In genomic region chr11:71251159-71251721, GRCh38 we compare ENCODE assay signal across 8 cellular contexts. TPM values are rescaled to one million over a fixed set of nuclear protein-coding genes. Genes with fewer than 3 reads are reported as not detected.
DNase-seq lines count a peak whose midpoint lies in the region; ATAC-seq and TF ChIP-seq lines count a peak whose summit lies in the region.
"Had no signal": no experiment of that assay in that cellular context is flagged by ENCODE, and none has a peak within 500 bp of the region (broad histone marks: within the 10 kb centered on the region; RNA-seq: fewer than 3 reads in every experiment).

No MANE protein-coding gene starts in this region.

- no peak for TF ChIP-seq POLR2A in HCT116 (IDR thresholded peaks at IDR 0.05; ENCODE audit: borderline replicate concordance, extremely low read depth, insufficient read depth, insufficient read length)

- H3K79me2 ChIP-seq in HCT116 (ENCODE audit: insufficient read depth, low read length) = peaks cover 4% of the 10 kb centered on the region; the same call in 1 of the 2 replicates

- H3K4me1 ChIP-seq in HCT116 (ENCODE audit: control insufficient read depth in 1 of 2, insufficient read depth in 2 of 2, low read length in 2 of 2) (peaks cover 5 to 13% of the 10 kb centered on the region in 2 experiments), iPS DF 6.9 (ENCODE audit: control insufficient read depth, insufficient read depth, low read length) (peaks cover 19% of the 10 kb centered on the region), skeletal muscle satellite cell (ENCODE audit: control insufficient read depth, insufficient read depth, low read length) (peaks cover 25% of the 10 kb centered on the region)

- H3K9me2 ChIP-seq in HCT116 (ENCODE audit: insufficient read depth) = no peaks in the 10 kb centered on the region

- no peak overlapping the region for H3K4me3 Mint-ChIP-seq in activated T-helper 1 cell treated with anti-CD3 and anti-CD28 coated beads, Interleukin-12 subunit alpha, Interleukin-12 subunit beta, Interleukin-2, Interleukin-4 antibody, amounts not matched to agents 30 ng/mL and 10 ng/mL and 1 ng/mL, durations not matched to agents 14 hours and 24 hours and 36 hours

- POLR2A ChIA-PET in HCT116 (lab: Charles Lee) = no interaction called here

- intact Hi-C loops in HCT116 (cut with micrococcal nuclease) = no loop called here
- intact Hi-C loops in activated T-helper 1 cell treated with anti-CD3 and anti-CD28 coated beads, Interleukin-12 subunit alpha, Interleukin-12 subunit beta, Interleukin-2, Interleukin-4 antibody, amounts not matched to agents 30 ng/mL and 10 ng/mL and 1 ng/mL, durations not matched to agents 14 hours and 24 hours and 36 hours (cut with micrococcal nuclease) = no loop called here

- DNase-seq in HCT116 (ENCODE audit: low read depth, low spot score) (no peak), SW480 (ENCODE audit: low spot score) (peak; percentile 34), iPS DF 6.9 (ENCODE audit: low read depth, low spot score) (no peak), NCI-H2107 (lab: John Stamatoyannopoulos, UW) (no peak)
- DNase-seq in activated T-helper 1 cell treated with anti-CD3 and anti-CD28 coated beads, Interleukin-12 subunit alpha, Interleukin-12 subunit beta, Interleukin-2, Interleukin-4 antibody, amounts not matched to agents 30 ng/mL and 10 ng/mL and 1 ng/mL, durations not matched to agents 14 hours and 24 hours and 36 hours (ENCODE audit: low spot score) = no peak
- no peak for DNase-seq in activated CD8-positive, alpha-beta memory T cell treated with anti-CD3 and anti-CD28 coated beads, Interleukin-2, amount 50 U/mL, for 48 hours
- DNase-seq: NCI-H1048 had no signal

- H3K4me3 ChIP-seq in HCT116 (replicated peaks in 1 of 2; ENCODE audit: low read depth in 1 of 2, low read length in 2 of 2) (peak overlapping the region; percentile 68 to 81), iPS DF 6.9 (ENCODE audit: low read length) (peak overlapping the region; percentile 71), skeletal muscle satellite cell (ENCODE audit: low read length) (peak overlapping the region; percentile 90)

- H3K4me1 Mint-ChIP-seq in activated T-helper 1 cell treated with anti-CD3 and anti-CD28 coated beads, Interleukin-12 subunit alpha, Interleukin-12 subunit beta, Interleukin-2, Interleukin-4 antibody, amounts not matched to agents 30 ng/mL and 10 ng/mL and 1 ng/mL, durations not matched to agents 14 hours and 24 hours and 36 hours (ENCODE audit: low read depth) = no peaks in the 10 kb centered on the region

- peak overlapping the region; percentile 99 for H3K4me2 ChIP-seq in HCT116 (ENCODE audit: low read length)
- peak overlapping the region; percentile 91 for H3K4me2 ChIP-seq in skeletal muscle satellite cell (ENCODE audit: low read length)

- H3K27ac ChIP-seq in HCT116 (ENCODE audit: low read depth, low read length) (peak overlapping the region; percentile 85; the same call in 1 of the 2 replicates), iPS DF 6.9 (ENCODE audit: low read length) (no peak overlapping the region)

- no peaks in the 10 kb centered on the region for H3K9me3 ChIP-seq in HCT116 (ENCODE audit: control insufficient read depth in 1 of 2, insufficient read depth in 1 of 2, low read depth in 1 of 2, low read length in 2 of 2)
- H3K9me3 ChIP-seq in iPS DF 6.9 (ENCODE audit: control insufficient read depth, insufficient read depth, low read length) = no peaks in the 10 kb centered on the region
- no peaks in the 10 kb centered on the region for H3K9me3 ChIP-seq in skeletal muscle satellite cell (replicated peaks; ENCODE audit: low read length)

- RAD21 ChIA-PET in HCT116 (lab: Charles Lee; ENCODE audit: low non-redundant PET in 1 of 2, low total read pairs in 2 of 2, uncharacterized antibody in 2 of 2, unreplicated experiment in 2 of 2) = no interaction called here

- no peaks in the 10 kb centered on the region for H3K36me3 Mint-ChIP-seq in activated T-helper 1 cell treated with anti-CD3 and anti-CD28 coated beads, Interleukin-12 subunit alpha, Interleukin-12 subunit beta, Interleukin-2, Interleukin-4 antibody, amounts not matched to agents 30 ng/mL and 10 ng/mL and 1 ng/mL, durations not matched to agents 14 hours and 24 hours and 36 hours (ENCODE audit: low read depth)

- peak overlapping the region; percentile 70 for H3K9ac ChIP-seq in HCT116 (ENCODE audit: low read length)
- H3K9ac ChIP-seq in skeletal muscle satellite cell (ENCODE audit: low read depth, low read length) = peak overlapping the region; percentile 69

- no peak overlapping the region for H3K27ac Mint-ChIP-seq in activated T-helper 1 cell treated with anti-CD3 and anti-CD28 coated beads, Interleukin-12 subunit alpha, Interleukin-12 subunit beta, Interleukin-2, Interleukin-4 antibody, amounts not matched to agents 30 ng/mL and 10 ng/mL and 1 ng/mL, durations not matched to agents 14 hours and 24 hours and 36 hours

- H2AFZ ChIP-seq in HCT116 (ENCODE audit: low read depth, low read length, poor library complexity, severe bottlenecking) = no peak overlapping the region

- ATAC-seq in HCT116 = peak; percentile 12

- CTCF ChIA-PET in HCT116 (lab: Charles Lee) = interaction anchor here (3.0 kb wide), 1 partner anchor 130 kb away, joined by 15 read pairs; no protein-coding TSS in a partner anchor

- H3K36me3 ChIP-seq in HCT116 (ENCODE audit: control insufficient read depth in 1 of 2, insufficient read depth in 2 of 2, low read length in 2 of 2) (no peaks in the 10 kb centered on the region), iPS DF 6.9 (ENCODE audit: control insufficient read depth, insufficient read depth, low read length) (no peaks in the 10 kb centered on the region), skeletal muscle satellite cell (ENCODE audit: insufficient read depth, low read length) (no peaks in the 10 kb centered on the region)

- H3K9me3 Mint-ChIP-seq in activated T-helper 1 cell treated with anti-CD3 and anti-CD28 coated beads, Interleukin-12 subunit alpha, Interleukin-12 subunit beta, Interleukin-2, Interleukin-4 antibody, amounts not matched to agents 30 ng/mL and 10 ng/mL and 1 ng/mL, durations not matched to agents 14 hours and 24 hours and 36 hours = no peaks in the 10 kb centered on the region

- no peak for TF ChIP-seq RAD21 in HCT116 (IDR thresholded peaks at IDR 0.05; ENCODE audit: low read depth)

- no peak for TF ChIP-seq CTCF in HCT116 (IDR thresholded peaks at IDR 0.05 in 2 of 3, conservative IDR thresholded peaks at IDR 0.05 in 1 of 3; ENCODE audit: borderline replicate concordance in 1 of 3, insufficient read depth in 1 of 3, low read depth in 2 of 3, low read length in 2 of 3)

- H3K27me3 ChIP-seq in HCT116 (ENCODE audit: insufficient read depth, low read length) (no peaks in the 10 kb centered on the region), iPS DF 6.9 (ENCODE audit: control insufficient read depth, insufficient read depth, low read length) (no peaks in the 10 kb centered on the region), skeletal muscle satellite cell (ENCODE audit: control insufficient read depth, insufficient read depth, low read length) (peaks cover 21% of the 10 kb centered on the region)

- WGBS in iPS DF 6.9 (ENCODE audit: insufficient coverage, insufficient read length) = no CpG with 5 or more reads among the region's 63 CpGs

- BruUV-seq in HCT116 (replicated peaks; lab: Mats Ljungman, UMichigan) = no TSS peak

- H4K20me1 ChIP-seq in HCT116 (ENCODE audit: insufficient read depth) = no peaks in the 10 kb centered on the region

- peaks cover 45% of the 10 kb centered on the region for H3K27me3 Mint-ChIP-seq in activated T-helper 1 cell treated with anti-CD3 and anti-CD28 coated beads, Interleukin-12 subunit alpha, Interleukin-12 subunit beta, Interleukin-2, Interleukin-4 antibody, amounts not matched to agents 30 ng/mL and 10 ng/mL and 1 ng/mL, durations not matched to agents 14 hours and 24 hours and 36 hours (ENCODE audit: insufficient read depth)

TF ChIP-seq in HCT116, 20 proteins besides CTCF, POLR2A, EP300 and RAD21 (continues in another document):
- TF ChIP-seq SIN3A (IDR thresholded peaks at IDR 0.05; ENCODE audit: low read depth) (no peak), YY1 (IDR thresholded peaks at IDR 0.05; ENCODE audit: extremely low read depth, insufficient replicate concordance, low read depth, low read length) (no peak), EGR1 (IDR thresholded peaks at IDR 0.05; ENCODE audit: low read depth) (no peak), FOSL1 (IDR thresholded peaks at IDR 0.05; ENCODE audit: low read depth) (no peak), CBX3 (IDR thresholded peaks at IDR 0.05; ENCODE audit: low read depth) (no peak), MAX (IDR thresholded peaks at IDR 0.05) (no peak), JUND (IDR thresholded peaks at IDR 0.05) (no peak), ATF3 (IDR thresholded peaks at IDR 0.05) (no peak), ZFX (IDR thresholded peaks at IDR 0.05) (no peak), ZNF274 (IDR thresholded peaks at IDR 0.05; ENCODE audit: low read depth, low read length) (no peak)
- TF ChIP-seq, protein P1, sequence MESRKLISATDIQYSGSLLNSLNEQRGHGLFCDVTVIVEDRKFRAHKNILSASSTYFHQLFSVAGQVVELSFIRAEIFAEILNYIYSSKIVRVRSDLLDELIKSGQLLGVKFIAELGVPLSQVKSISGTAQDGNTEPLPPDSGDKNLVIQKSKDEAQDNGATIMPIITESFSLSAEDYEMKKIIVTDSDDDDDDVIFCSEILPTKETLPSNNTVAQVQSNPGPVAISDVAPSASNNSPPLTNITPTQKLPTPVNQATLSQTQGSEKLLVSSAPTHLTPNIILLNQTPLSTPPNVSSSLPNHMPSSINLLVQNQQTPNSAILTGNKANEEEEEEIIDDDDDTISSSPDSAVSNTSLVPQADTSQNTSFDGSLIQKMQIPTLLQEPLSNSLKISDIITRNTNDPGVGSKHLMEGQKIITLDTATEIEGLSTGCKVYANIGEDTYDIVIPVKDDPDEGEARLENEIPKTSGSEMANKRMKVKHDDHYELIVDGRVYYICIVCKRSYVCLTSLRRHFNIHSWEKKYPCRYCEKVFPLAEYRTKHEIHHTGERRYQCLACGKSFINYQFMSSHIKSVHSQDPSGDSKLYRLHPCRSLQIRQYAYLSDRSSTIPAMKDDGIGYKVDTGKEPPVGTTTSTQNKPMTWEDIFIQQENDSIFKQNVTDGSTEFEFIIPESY (IDR thresholded peaks at IDR 0.05; ENCODE audit: extremely low read depth, insufficient replicate concordance, low read length) = no peak

RNA-seq across cellular contexts. Expression of gene SHANK2, which starts 1.1 kb away (rescaled TPM):
- 16.9 TPM for total RNA-seq in HCT116 (2021; ENCODE audit: unreplicated experiment)
- polyA plus RNA-seq in HCT116 (2012) = 7.1 and 7.3 TPM in 2 replicates
- total RNA-seq in skeletal muscle satellite cell (2012; rRNA removed) = 0.76 and 6.1 TPM in 2 replicates
- not detected in 2 replicates for total RNA-seq in activated T-helper 1 cell treated with anti-CD3 and anti-CD28 coated beads, Interleukin-12 subunit alpha, Interleukin-12 subunit beta, Interleukin-2, Interleukin-4 antibody, amounts not matched to agents 30 ng/mL and 10 ng/mL and 1 ng/mL, durations not matched to agents 14 hours and 24 hours and 36 hours

Comparison
In these comparisons a context has a peak if more than half of its experiments do, and no peak if none do; other contexts are left out.
1. RNA of gene SHANK2, which starts 1.1 kb away (total RNA-seq): 16.9 TPM in HCT116 (single experiment); not detected in activated T-helper 1 cell treated with anti-CD3 and anti-CD28 coated beads, Interleukin-12 subunit alpha, Interleukin-12 subunit beta, Interleukin-2, Interleukin-4 antibody, amounts not matched to agents 30 ng/mL and 10 ng/mL and 1 ng/mL, durations not matched to agents 14 hours and 24 hours and 36 hours; every median in the first group is over 10 times any median in the second.
2. Peak in every context shown above with its lines, with median percentiles within 50 percentile points of each other: H3K4me3 ChIP-seq.